ENCODE assay signal across 1 cellular context in genomic region chr5:142364251-142365145, GRCh38.
TF ChIP-seq lines count a peak whose summit lies in the region.

No MANE protein-coding gene starts in this region.

TF ChIP-seq in SK-N-SH, 30 proteins besides CTCF, POLR2A, EP300 and RAD21 (continued from another document):
- TF ChIP-seq TEAD4 (IDR thresholded peaks at IDR 0.05; ENCODE audit: borderline replicate concordance, insufficient read depth) (no peak), RXRA (IDR thresholded peaks at IDR 0.05; ENCODE audit: borderline replicate concordance, low read depth) (no peak), FOSL2 (IDR thresholded peaks at IDR 0.05; ENCODE audit: borderline replicate concordance, low read depth) (no peak), SMC3 (IDR thresholded peaks at IDR 0.05; ENCODE audit: low read depth, low read length) (no peak), GATA2 (CRISPR knock-in tag; IDR thresholded peaks at IDR 0.05) (no peak), YY1 (IDR thresholded peaks at IDR 0.05; ENCODE audit: low read depth) (no peak)
